In genomic region chr22:43152355-43153071, GRCh38 we compare ENCODE assay signal across 1 cellular context.
TF ChIP-seq lines count a peak whose summit lies in the region.

No MANE protein-coding gene starts in this region.

TF ChIP-seq in HCT116, 20 proteins besides CTCF, POLR2A, EP300 and RAD21 (continued from another document):
- TF ChIP-seq, protein P1, sequence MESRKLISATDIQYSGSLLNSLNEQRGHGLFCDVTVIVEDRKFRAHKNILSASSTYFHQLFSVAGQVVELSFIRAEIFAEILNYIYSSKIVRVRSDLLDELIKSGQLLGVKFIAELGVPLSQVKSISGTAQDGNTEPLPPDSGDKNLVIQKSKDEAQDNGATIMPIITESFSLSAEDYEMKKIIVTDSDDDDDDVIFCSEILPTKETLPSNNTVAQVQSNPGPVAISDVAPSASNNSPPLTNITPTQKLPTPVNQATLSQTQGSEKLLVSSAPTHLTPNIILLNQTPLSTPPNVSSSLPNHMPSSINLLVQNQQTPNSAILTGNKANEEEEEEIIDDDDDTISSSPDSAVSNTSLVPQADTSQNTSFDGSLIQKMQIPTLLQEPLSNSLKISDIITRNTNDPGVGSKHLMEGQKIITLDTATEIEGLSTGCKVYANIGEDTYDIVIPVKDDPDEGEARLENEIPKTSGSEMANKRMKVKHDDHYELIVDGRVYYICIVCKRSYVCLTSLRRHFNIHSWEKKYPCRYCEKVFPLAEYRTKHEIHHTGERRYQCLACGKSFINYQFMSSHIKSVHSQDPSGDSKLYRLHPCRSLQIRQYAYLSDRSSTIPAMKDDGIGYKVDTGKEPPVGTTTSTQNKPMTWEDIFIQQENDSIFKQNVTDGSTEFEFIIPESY (IDR thresholded peaks at IDR 0.05; ENCODE audit: extremely low read depth, insufficient replicate concordance, low read length) = no peak
- peak; percentile 65 for TF ChIP-seq ZFX (IDR thresholded peaks at IDR 0.05)
